11 cellular contexts compared by ENCODE assay signal in genomic region chr1:36986241-36986955, GRCh38. TPM values are rescaled to one million over a fixed set of nuclear protein-coding genes. Genes with fewer than 3 reads are reported as not detected.
"Had no signal": no experiment of that assay in that cellular context is flagged by ENCODE, and none has a peak within 500 bp of the region (broad histone marks: within the 10 kb centered on the region; RNA-seq: fewer than 3 reads in every experiment).

No MANE protein-coding gene starts in this region.

- ATAC-seq: HCT116, HepG2 had no signal

- H3K27ac ChIP-seq: GM23248, HL-60 had no signal

- H3K9ac ChIP-seq: GM23248 had no signal

- DNase-seq: GM23248, GOT3, H7, KBM-7 had no signal

- H3K4me1 ChIP-seq: HAP-1 had no signal

- H3K4me3 ChIP-seq: GM23248, HAP-1 had no signal

- H3K9me3 ChIP-seq: HAP-1 had no signal

- H3K36me3 Mint-ChIP-seq: IgD-negative memory B cell had no signal

- H3K9me3 Mint-ChIP-seq: IgD-negative memory B cell had no signal

- H3K27ac Mint-ChIP-seq: IgD-negative memory B cell had no signal

- H3K36me3 ChIP-seq: HAP-1 had no signal

- H2AFZ ChIP-seq: GM23248 had no signal

- H3K4me3 Mint-ChIP-seq: IgD-negative memory B cell had no signal

RNA-seq across cellular contexts. Expression of gene GRIK3, which starts 47.9 kb away (rescaled TPM):
- total RNA-seq: GM23248, H4, HepG2, HT1080 had no signal
- polyA plus RNA-seq: GM23248, HepG2 had no signal
